In the genomic region with DNA sequence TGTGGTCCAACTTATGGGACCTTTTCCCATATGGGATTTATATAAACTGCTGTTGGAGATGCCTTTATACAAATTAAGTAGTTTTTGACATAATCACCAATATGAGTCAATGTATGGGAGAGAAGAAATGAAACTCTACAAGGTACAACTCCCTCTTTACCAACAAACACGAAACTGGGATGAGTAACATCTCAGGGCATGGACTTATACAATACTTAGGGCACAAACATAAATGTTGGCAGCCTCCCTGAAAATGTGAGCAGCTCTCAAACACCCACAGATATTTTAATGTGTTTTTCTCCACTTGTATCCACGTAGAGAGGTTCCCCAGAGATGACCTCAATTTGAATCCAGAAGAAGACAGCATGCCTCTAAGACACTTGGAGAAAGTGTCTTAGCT, we compare ENCODE assay signal across 16 cellular contexts.
"Had no signal": no experiment of that assay in that cellular context is flagged by ENCODE, and none has a peak within 500 bp of the region (broad histone marks: within the 10 kb centered on the region; RNA-seq: fewer than 3 reads in every experiment).

No MANE protein-coding gene starts in this region.

- ATAC-seq: gastrocnemius medialis; left lobe of liver; mucosa of descending colon; naive thymus-derived CD8-positive, alpha-beta T cell had no signal

- H3K36me3 Mint-ChIP-seq: naive thymus-derived CD8-positive, alpha-beta T cell had no signal

- H3K27ac Mint-ChIP-seq: naive thymus-derived CD8-positive, alpha-beta T cell had no signal

- FAIRE-seq: endometrium, small intestine had no signal

- H3K4me1 Mint-ChIP-seq: naive thymus-derived CD8-positive, alpha-beta T cell had no signal

- DNase-seq: cortex of kidney; effector memory CD4-positive, alpha-beta T cell; gastrocnemius medialis; islet precursor cell; mucosa of descending colon; naive thymus-derived CD8-positive, alpha-beta T cell; posterior cingulate gyrus; sigmoid colon; small intestine; stimulated activated CD4-positive, alpha-beta T cell treated with anti-CD3 and anti-CD28 coated beads, Interleukin-12 subunit alpha, Interleukin-12 subunit beta, amount 100 ng/mL, for 4 hours; stimulated activated naive CD4-positive, alpha-beta T cell; stomach; substantia nigra; trophoblast cell had no signal

- H3K4me3 Mint-ChIP-seq: naive thymus-derived CD8-positive, alpha-beta T cell had no signal
